In genomic region chr19:35037716-35038622, GRCh38 we compare ENCODE assay signal across 1 cellular context.
TF ChIP-seq lines count a peak whose summit lies in the region.

No MANE protein-coding gene starts in this region.

TF ChIP-seq in SK-N-SH, 30 proteins besides CTCF, POLR2A, EP300 and RAD21 (continued from another document):
- TF ChIP-seq, protein P1, sequence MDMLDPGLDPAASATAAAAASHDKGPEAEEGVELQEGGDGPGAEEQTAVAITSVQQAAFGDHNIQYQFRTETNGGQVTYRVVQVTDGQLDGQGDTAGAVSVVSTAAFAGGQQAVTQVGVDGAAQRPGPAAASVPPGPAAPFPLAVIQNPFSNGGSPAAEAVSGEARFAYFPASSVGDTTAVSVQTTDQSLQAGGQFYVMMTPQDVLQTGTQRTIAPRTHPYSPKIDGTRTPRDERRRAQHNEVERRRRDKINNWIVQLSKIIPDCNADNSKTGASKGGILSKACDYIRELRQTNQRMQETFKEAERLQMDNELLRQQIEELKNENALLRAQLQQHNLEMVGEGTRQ (IDR thresholded peaks at IDR 0.05; ENCODE audit: borderline replicate concordance, low read depth, low read length), result no peak
- no peak for TF ChIP-seq FOSL2 (IDR thresholded peaks at IDR 0.05; ENCODE audit: borderline replicate concordance, low read depth)
- no peak for TF ChIP-seq IRF3 (IDR thresholded peaks at IDR 0.05; ENCODE audit: low read depth, low read length)
